In genomic region chr12:106136263-106136662, GRCh38 we compare ENCODE assay signal across 1 cellular context.
TF ChIP-seq lines count a peak whose summit lies in the region.

No MANE protein-coding gene starts in this region.

TF ChIP-seq in IMR-90, 13 proteins besides CTCF, POLR2A, EP300 and RAD21:
- TF ChIP-seq RCOR1 (IDR thresholded peaks at IDR 0.05; ENCODE audit: insufficient replicate concordance, low read length) (no peak), MXI1 (IDR thresholded peaks at IDR 0.05; ENCODE audit: borderline replicate concordance, low read depth, low read length) (no peak), BHLHE40 (IDR thresholded peaks at IDR 0.05; ENCODE audit: low read depth, low read length) (no peak), CHD1 (IDR thresholded peaks at IDR 0.05; ENCODE audit: low read depth, low read length) (no peak), CEBPB (IDR thresholded peaks at IDR 0.05; ENCODE audit: low read depth, low read length) (no peak), SMC3 (IDR thresholded peaks at IDR 0.05; ENCODE audit: low read depth, low read length) (peak; percentile 94)
